In genomic region chr14:95513261-95513660, GRCh38 we compare ENCODE assay signal across 2 cellular contexts.
TF ChIP-seq lines count a peak whose summit lies in the region.

No MANE protein-coding gene starts in this region.

TF ChIP-seq in IMR-90, 13 proteins besides CTCF, POLR2A, EP300 and RAD21:
- TF ChIP-seq RCOR1 (IDR thresholded peaks at IDR 0.05; ENCODE audit: insufficient replicate concordance, low read length) (no peak), CEBPB (IDR thresholded peaks at IDR 0.05; ENCODE audit: low read depth, low read length) (no peak), MAZ (IDR thresholded peaks at IDR 0.05; ENCODE audit: borderline replicate concordance, low read depth, low read length) (no peak), FOS (IDR thresholded peaks at IDR 0.05; ENCODE audit: low read depth, low read length) (no peak), ELK1 (IDR thresholded peaks at IDR 0.05; ENCODE audit: borderline replicate concordance, low read depth, low read length) (no peak), CHD1 (IDR thresholded peaks at IDR 0.05; ENCODE audit: low read depth, low read length) (no peak), USF2 (IDR thresholded peaks at IDR 0.05; ENCODE audit: low read depth, low read length) (no peak), MAFK (IDR thresholded peaks at IDR 0.05; ENCODE audit: low read depth, low read length) (no peak), BHLHE40 (IDR thresholded peaks at IDR 0.05; ENCODE audit: low read depth, low read length) (no peak), MXI1 (IDR thresholded peaks at IDR 0.05; ENCODE audit: borderline replicate concordance, low read depth, low read length) (no peak)
TF ChIP-seq in IMR-90: peak in this region for 0.

TF ChIP-seq in GM12878, 131 proteins besides CTCF, POLR2A, EP300 and RAD21:
- no peak for TF ChIP-seq SREBF1 (IDR thresholded peaks at IDR 0.05; ENCODE audit: low read length)
- no peak for TF ChIP-seq ZZZ3 (IDR thresholded peaks at IDR 0.05; ENCODE audit: control insufficient read depth, insufficient read length, low read depth)
- no peak for TF ChIP-seq CHD1 (IDR thresholded peaks at IDR 0.05; ENCODE audit: low read depth, low read length)
- no peak for TF ChIP-seq FOS (IDR thresholded peaks at IDR 0.05; ENCODE audit: borderline replicate concordance, extremely low read depth, insufficient read length)
- TF ChIP-seq BHLHE40 (IDR thresholded peaks at IDR 0.05; ENCODE audit: borderline replicate concordance in 1 of 2, low read depth in 2 of 2, low read length in 1 of 2), result no peak
- TF ChIP-seq MTA3 (IDR thresholded peaks at IDR 0.05; ENCODE audit: borderline replicate concordance, low read length), result no peak
- no peak for TF ChIP-seq RAD51 (IDR thresholded peaks at IDR 0.05)
- TF ChIP-seq TARDBP (IDR thresholded peaks at IDR 0.05; ENCODE audit: borderline replicate concordance), result no peak
- TF ChIP-seq SPI1 (IDR thresholded peaks at IDR 0.05; ENCODE audit: borderline replicate concordance, insufficient read depth, low read depth, low read length), result no peak
TF ChIP-seq in GM12878: peak in this region for 0.
